In the genomic region with DNA sequence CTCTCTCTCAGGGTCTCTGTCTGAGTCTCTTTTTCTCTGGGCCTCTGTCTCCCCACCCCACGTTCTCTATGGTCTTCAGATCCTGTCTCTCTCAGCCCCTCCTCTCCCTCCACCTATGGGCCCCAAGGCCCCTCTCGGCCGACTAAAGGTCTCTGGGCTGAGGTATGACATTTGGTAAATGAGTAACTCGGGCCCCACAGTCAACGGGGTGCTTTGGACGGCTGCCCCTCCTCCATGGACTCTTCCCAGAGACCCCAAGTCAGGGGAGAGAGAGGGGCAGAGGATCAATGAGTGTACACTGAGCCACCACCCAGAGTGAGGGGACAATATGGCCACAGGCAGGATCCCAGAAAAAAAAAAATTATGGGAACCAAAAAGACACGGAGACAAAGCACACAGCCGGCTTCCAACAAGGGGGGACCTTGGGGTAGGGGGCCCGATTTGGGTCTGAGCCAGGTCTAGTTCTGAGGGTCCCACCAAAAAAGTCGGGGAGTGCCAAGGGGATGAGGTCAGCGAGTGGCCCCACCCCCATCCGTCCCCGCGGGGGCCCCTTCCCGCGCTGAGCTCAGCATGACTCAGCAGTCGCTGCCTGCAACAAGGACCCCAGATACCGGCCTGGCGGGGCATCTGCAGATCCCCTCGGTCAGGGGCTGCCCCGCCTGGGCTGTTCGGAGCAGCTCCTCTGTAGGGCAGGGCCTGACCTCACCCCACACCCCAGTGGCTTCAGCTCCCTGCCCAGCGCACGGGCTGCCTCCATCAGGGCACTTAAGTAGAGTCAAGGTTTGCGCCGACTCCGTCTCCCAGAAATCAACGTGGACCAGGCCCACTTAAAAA, we compare ENCODE assay signal across 1 cellular context.
A peak's percentile ranks its signal among the peaks of the same experiment; 100 is the strongest.
TF ChIP-seq lines count a peak whose summit lies in the region.

No MANE protein-coding gene starts in this region.

TF ChIP-seq in HepG2, 621 proteins besides CTCF, POLR2A, EP300 and RAD21 (continued from another document and continues in another):
- TF ChIP-seq, protein P1, sequence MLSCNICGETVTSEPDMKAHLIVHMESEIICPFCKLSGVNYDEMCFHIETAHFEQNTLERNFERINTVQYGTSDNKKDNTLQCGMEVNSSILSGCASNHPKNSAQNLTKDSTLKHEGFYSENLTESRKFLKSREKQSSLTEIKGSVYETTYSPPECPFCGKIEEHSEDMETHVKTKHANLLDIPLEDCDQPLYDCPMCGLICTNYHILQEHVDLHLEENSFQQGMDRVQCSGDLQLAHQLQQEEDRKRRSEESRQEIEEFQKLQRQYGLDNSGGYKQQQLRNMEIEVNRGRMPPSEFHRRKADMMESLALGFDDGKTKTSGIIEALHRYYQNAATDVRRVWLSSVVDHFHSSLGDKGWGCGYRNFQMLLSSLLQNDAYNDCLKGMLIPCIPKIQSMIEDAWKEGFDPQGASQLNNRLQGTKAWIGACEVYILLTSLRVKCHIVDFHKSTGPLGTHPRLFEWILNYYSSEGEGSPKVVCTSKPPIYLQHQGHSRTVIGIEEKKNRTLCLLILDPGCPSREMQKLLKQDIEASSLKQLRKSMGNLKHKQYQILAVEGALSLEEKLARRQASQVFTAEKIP (CRISPR knock-in tag; IDR thresholded peaks at IDR 0.05; ENCODE audit: borderline replicate concordance): no peak
- TF ChIP-seq NR2F6 (IDR thresholded peaks at IDR 0.05) (peak; percentile 69), NR2F6 (CRISPR knock-in tag; IDR thresholded peaks at IDR 0.05) (peak; percentile 8; the same call in 1 of the 2 replicates), MBNL3 (CRISPR knock-in tag; conservative IDR thresholded peaks at IDR 0.05) (no peak), ISX (CRISPR knock-in tag; conservative IDR thresholded peaks at IDR 0.05) (0 out of 2 replicates have a peak, but pooled peaks have one; percentile 3), SP4 (CRISPR knock-in tag; IDR thresholded peaks at IDR 0.05) (no peak), HOXA5 (CRISPR knock-in tag; IDR thresholded peaks at IDR 0.05) (no peak; the same call in 1 of the 2 replicates), ZFX (CRISPR knock-in tag; IDR thresholded peaks at IDR 0.05; ENCODE audit: low read depth) (peak; percentile 47), TAF1 (CRISPR knock-in tag; IDR thresholded peaks at IDR 0.05) (peak; percentile 72), ZBTB20 (CRISPR knock-in tag; IDR thresholded peaks at IDR 0.05; ENCODE audit: borderline replicate concordance, low read depth) (peak; percentile 1; the same call in 1 of the 2 replicates), REXO4 (CRISPR knock-in tag; IDR thresholded peaks at IDR 0.05; ENCODE audit: borderline replicate concordance) (no peak), ZNF251 (CRISPR knock-in tag; IDR thresholded peaks at IDR 0.05) (no peak), IKZF1 (IDR thresholded peaks at IDR 0.05) (no peak), ZZZ3 (CRISPR knock-in tag; IDR thresholded peaks at IDR 0.05; ENCODE audit: borderline replicate concordance) (no peak), THRA (CRISPR knock-in tag; IDR thresholded peaks at IDR 0.05; ENCODE audit: borderline replicate concordance) (peak; percentile 42; the same call in 1 of the 2 replicates), ZBTB26 (CRISPR knock-in tag; IDR thresholded peaks at IDR 0.05; ENCODE audit: borderline replicate concordance) (peak; percentile 15; the same call in 1 of the 2 replicates), ZNF382 (CRISPR knock-in tag; IDR thresholded peaks at IDR 0.05; ENCODE audit: borderline replicate concordance) (no peak), MAF1 (CRISPR knock-in tag; IDR thresholded peaks at IDR 0.05; ENCODE audit: borderline replicate concordance) (no peak), NFYB (CRISPR knock-in tag; IDR thresholded peaks at IDR 0.05) (peak; percentile 24; the same call in 1 of the 2 replicates), PRDM10 (CRISPR knock-in tag; IDR thresholded peaks at IDR 0.05; ENCODE audit: low read depth) (peak; percentile 80), ZBTB14 (CRISPR knock-in tag; IDR thresholded peaks at IDR 0.05) (no peak), AFF4 (CRISPR knock-in tag; IDR thresholded peaks at IDR 0.05) (peak; percentile 87), FOSL1 (CRISPR knock-in tag; IDR thresholded peaks at IDR 0.05; ENCODE audit: borderline replicate concordance) (peak; percentile 66), ZBTB7A (CRISPR knock-in tag; IDR thresholded peaks at IDR 0.05) (peak; percentile 95), PAWR (CRISPR knock-in tag; IDR thresholded peaks at IDR 0.05; ENCODE audit: borderline replicate concordance) (no peak), MYC (CRISPR knock-in tag; IDR thresholded peaks at IDR 0.05; ENCODE audit: borderline replicate concordance) (peak; percentile 25; the same call in 1 of the 2 replicates), HOXA7 (CRISPR knock-in tag; IDR thresholded peaks at IDR 0.05) (no peak)
- TF ChIP-seq, protein P2, sequence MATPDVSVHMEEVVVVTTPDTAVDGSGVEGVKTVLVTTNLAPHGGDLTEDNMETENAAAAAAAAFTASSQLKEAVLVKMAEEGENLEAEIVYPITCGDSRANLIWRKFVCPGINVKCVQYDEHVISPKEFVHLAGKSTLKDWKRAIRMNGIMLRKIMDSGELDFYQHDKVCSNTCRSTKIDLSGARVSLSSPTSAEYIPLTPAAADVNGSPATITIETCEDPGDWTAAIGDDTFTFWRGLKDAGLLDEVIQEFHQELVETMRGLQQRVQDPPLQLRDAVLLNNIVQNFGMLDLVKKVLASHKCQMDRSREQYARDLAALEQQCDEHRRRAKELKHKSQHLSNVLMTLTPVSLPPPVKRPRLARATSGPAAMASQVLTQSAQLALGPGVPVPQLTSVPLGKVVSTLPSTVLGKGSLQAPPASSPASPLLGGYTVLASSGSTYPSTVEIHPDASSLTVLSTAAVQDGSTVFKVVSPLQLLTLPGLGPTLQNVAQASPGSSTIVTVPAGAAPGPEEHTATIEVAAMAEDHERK (CRISPR knock-in tag; IDR thresholded peaks at IDR 0.05; ENCODE audit: low read depth): no peak
- TF ChIP-seq, protein P3, sequence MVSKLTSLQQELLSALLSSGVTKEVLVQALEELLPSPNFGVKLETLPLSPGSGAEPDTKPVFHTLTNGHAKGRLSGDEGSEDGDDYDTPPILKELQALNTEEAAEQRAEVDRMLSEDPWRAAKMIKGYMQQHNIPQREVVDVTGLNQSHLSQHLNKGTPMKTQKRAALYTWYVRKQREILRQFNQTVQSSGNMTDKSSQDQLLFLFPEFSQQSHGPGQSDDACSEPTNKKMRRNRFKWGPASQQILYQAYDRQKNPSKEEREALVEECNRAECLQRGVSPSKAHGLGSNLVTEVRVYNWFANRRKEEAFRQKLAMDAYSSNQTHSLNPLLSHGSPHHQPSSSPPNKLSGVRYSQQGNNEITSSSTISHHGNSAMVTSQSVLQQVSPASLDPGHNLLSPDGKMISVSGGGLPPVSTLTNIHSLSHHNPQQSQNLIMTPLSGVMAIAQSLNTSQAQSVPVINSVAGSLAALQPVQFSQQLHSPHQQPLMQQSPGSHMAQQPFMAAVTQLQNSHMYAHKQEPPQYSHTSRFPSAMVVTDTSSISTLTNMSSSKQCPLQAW (CRISPR knock-in tag; IDR thresholded peaks at IDR 0.05): peak; percentile 100
- TF ChIP-seq, protein P4, sequence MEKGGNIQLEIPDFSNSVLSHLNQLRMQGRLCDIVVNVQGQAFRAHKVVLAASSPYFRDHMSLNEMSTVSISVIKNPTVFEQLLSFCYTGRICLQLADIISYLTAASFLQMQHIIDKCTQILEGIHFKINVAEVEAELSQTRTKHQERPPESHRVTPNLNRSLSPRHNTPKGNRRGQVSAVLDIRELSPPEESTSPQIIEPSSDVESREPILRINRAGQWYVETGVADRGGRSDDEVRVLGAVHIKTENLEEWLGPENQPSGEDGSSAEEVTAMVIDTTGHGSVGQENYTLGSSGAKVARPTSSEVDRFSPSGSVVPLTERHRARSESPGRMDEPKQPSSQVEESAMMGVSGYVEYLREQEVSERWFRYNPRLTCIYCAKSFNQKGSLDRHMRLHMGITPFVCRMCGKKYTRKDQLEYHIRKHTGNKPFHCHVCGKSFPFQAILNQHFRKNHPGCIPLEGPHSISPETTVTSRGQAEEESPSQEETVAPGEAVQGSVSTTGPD (CRISPR knock-in tag; IDR thresholded peaks at IDR 0.05): no peak
- TF ChIP-seq, protein P5, sequence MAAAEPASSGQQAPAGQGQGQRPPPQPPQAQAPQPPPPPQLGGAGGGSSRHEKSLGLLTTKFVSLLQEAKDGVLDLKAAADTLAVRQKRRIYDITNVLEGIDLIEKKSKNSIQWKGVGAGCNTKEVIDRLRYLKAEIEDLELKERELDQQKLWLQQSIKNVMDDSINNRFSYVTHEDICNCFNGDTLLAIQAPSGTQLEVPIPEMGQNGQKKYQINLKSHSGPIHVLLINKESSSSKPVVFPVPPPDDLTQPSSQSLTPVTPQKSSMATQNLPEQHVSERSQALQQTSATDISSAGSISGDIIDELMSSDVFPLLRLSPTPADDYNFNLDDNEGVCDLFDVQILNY (CRISPR knock-in tag; conservative IDR thresholded peaks at IDR 0.05): peak; percentile 89
